ENCODE assay signal across 24 cellular contexts in genomic region chr7:155996718-155997059, GRCh38.
DNase-seq lines count a peak whose midpoint lies in the region; ATAC-seq lines count a peak whose summit lies in the region.
"Had no signal": no experiment of that assay in that cellular context is flagged by ENCODE, and none has a peak within 500 bp of the region (broad histone marks: within the 10 kb centered on the region; RNA-seq: fewer than 3 reads in every experiment).

No MANE protein-coding gene starts in this region.

- ATAC-seq in activated CD8-positive, alpha-beta memory T cell treated with anti-CD3 and anti-CD28 coated beads, Interleukin-2, amount 10 ng/mL, durations not matched to agents 7 days and 5 days = no peak
- ATAC-seq in HG03354 (IDR thresholded peaks at IDR 0.05; ENCODE audit: poor library complexity, severe bottlenecking, unreplicated experiment) (no peak), GM21526 (IDR thresholded peaks at IDR 0.05; ENCODE audit: low FRiP score, unreplicated experiment) (no peak)
- ATAC-seq: GM12878, left lung, natural killer cell had no signal

- peak overlapping the region; percentile 39 for H3K4me3 Mint-ChIP-seq in activated naive CD4-positive, alpha-beta T cell treated with anti-CD3 and anti-CD28 coated beads, Interleukin-2, amount 50 U/mL, for 24 hours
- no peak overlapping the region for H3K4me3 Mint-ChIP-seq in activated CD8-positive, alpha-beta memory T cell treated with anti-CD3 and anti-CD28 coated beads, Interleukin-2, amount 10 ng/mL, durations not matched to agents 7 days and 5 days
- H3K4me3 Mint-ChIP-seq: mesothelial cell of epicardium, natural killer cell had no signal

- no peaks in the 10 kb centered on the region for H3K9me3 Mint-ChIP-seq in activated naive CD4-positive, alpha-beta T cell treated with anti-CD3 and anti-CD28 coated beads, Interleukin-2, amount 50 U/mL, for 24 hours
- no peaks in the 10 kb centered on the region for H3K9me3 Mint-ChIP-seq in activated CD8-positive, alpha-beta memory T cell treated with anti-CD3 and anti-CD28 coated beads, Interleukin-2, amount 10 ng/mL, durations not matched to agents 7 days and 5 days (ENCODE audit: low read depth)
- H3K9me3 Mint-ChIP-seq: mesothelial cell of epicardium, natural killer cell had no signal

- H3K4me1 Mint-ChIP-seq in activated naive CD4-positive, alpha-beta T cell treated with anti-CD3 and anti-CD28 coated beads, Interleukin-2, amount 50 U/mL, for 24 hours = peaks cover 32% of the 10 kb centered on the region
- peaks cover 19% of the 10 kb centered on the region for H3K4me1 Mint-ChIP-seq in activated CD8-positive, alpha-beta memory T cell treated with anti-CD3 and anti-CD28 coated beads, Interleukin-2, amount 10 ng/mL, durations not matched to agents 7 days and 5 days
- H3K4me1 Mint-ChIP-seq: mesothelial cell of epicardium had no signal

- no peak for DNase-seq in activated naive CD4-positive, alpha-beta T cell (lab: John Stamatoyannopoulos, UW)
- DNase-seq in MV-4-11 (lab: John Stamatoyannopoulos, UW) (peak; percentile 51), mesenteric fat pad (ENCODE audit: low spot score) (peak; percentile 60), GM19238 (ENCODE audit: insufficient read length, low spot score) (no peak)
- peak; percentile 9 for DNase-seq in activated CD8-positive, alpha-beta memory T cell treated with anti-CD3 and anti-CD28 coated beads, Interleukin-2, amount 10 ng/mL, durations not matched to agents 7 days and 5 days
- DNase-seq: activated effector memory CD4-positive, alpha-beta T cell treated with Interleukin-2 at 50 U/mL for 16 hours; brain microvascular endothelial cell; hypothalamus; IMR-90; natural killer cell; NCI-H187; NCI-H2171; NCI-H524; SJCRH30; stimulated activated CD4-positive, alpha-beta T cell treated with anti-CD3 and anti-CD28 coated beads, Interleukin-15, amount 100 ng/mL, for 24 hours; stimulated activated naive CD4-positive, alpha-beta T cell; uterus had no signal

- H3K27ac Mint-ChIP-seq in activated naive CD4-positive, alpha-beta T cell treated with anti-CD3 and anti-CD28 coated beads, Interleukin-2, amount 50 U/mL, for 24 hours = no peak overlapping the region
- H3K27ac Mint-ChIP-seq in activated CD8-positive, alpha-beta memory T cell treated with anti-CD3 and anti-CD28 coated beads, Interleukin-2, amount 10 ng/mL, durations not matched to agents 7 days and 5 days = no peak overlapping the region
- H3K27ac Mint-ChIP-seq: CD14-positive monocyte, mesothelial cell of epicardium, natural killer cell had no signal

- CTCF ChIA-PET in activated CD8-positive, alpha-beta memory T cell treated with anti-CD3 and anti-CD28 coated beads, Interleukin-2, amount 10 ng/mL, durations not matched to agents 7 days and 5 days (lab: Charles Lee) = no interaction called here

- no peaks in the 10 kb centered on the region for H3K36me3 Mint-ChIP-seq in activated naive CD4-positive, alpha-beta T cell treated with anti-CD3 and anti-CD28 coated beads, Interleukin-2, amount 50 U/mL, for 24 hours
- no peaks in the 10 kb centered on the region for H3K36me3 Mint-ChIP-seq in activated CD8-positive, alpha-beta memory T cell treated with anti-CD3 and anti-CD28 coated beads, Interleukin-2, amount 10 ng/mL, durations not matched to agents 7 days and 5 days
- H3K36me3 Mint-ChIP-seq: CD14-positive monocyte, mesothelial cell of epicardium, natural killer cell had no signal

- H3K27me3 Mint-ChIP-seq in activated naive CD4-positive, alpha-beta T cell treated with anti-CD3 and anti-CD28 coated beads, Interleukin-2, amount 50 U/mL, for 24 hours = peaks cover 11% of the 10 kb centered on the region
- peaks cover 25% of the 10 kb centered on the region for H3K27me3 Mint-ChIP-seq in activated CD8-positive, alpha-beta memory T cell treated with anti-CD3 and anti-CD28 coated beads, Interleukin-2, amount 10 ng/mL, durations not matched to agents 7 days and 5 days

Comparison
In these comparisons a context has a peak if more than half of its experiments do, and no peak if none do; other contexts are left out.
1. DNase-seq: peak in MV-4-11 (single experiment), activated CD8-positive, alpha-beta memory T cell treated with anti-CD3 and anti-CD28 coated beads, Interleukin-2, amount 10 ng/mL, durations not matched to agents 7 days and 5 days (single experiment) and mesenteric fat pad (single experiment); none in activated naive CD4-positive, alpha-beta T cell (0 of 4) and GM19238 (single experiment).